In the genomic region with DNA sequence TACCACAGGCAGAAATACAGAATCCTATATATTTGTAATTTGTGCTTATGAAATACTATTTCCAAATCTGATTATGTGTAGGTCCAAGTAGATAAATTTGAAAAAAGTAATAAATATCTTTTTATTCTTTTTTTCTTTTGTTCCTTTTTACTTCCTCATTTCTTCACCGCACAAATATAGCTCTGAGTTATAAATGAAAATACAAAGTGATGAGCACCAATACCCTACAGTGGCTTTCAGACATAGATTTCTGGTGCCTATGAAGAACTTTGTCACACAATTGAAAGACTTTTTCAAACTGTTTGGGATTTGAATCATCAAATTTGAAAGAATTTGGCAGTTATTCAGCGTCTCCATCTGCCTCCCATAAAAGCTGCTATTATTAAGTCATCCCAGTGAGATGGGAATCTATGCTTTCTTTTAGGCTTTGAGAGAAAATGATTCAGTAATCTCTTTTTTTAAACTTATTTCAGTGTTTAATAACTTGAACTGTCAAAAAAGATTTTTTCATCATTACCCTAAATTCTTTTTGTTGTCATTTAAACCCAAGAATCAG, we compare ENCODE assay signal across 22 cellular contexts.
DNase-seq lines count a peak whose midpoint lies in the region; ATAC-seq and TF ChIP-seq lines count a peak whose summit lies in the region.
"Had no signal": no experiment of that assay in that cellular context is flagged by ENCODE, and none has a peak within 500 bp of the region (broad histone marks: within the 10 kb centered on the region; RNA-seq: fewer than 3 reads in every experiment).

No MANE protein-coding gene starts in this region.

- in situ Hi-C loops in brain microvascular endothelial cell (cut with HindIII; ENCODE audit: low pct_ligation_motif_present, low sequenced_read_pairs): no loop called here

- H3K27me3 ChIP-seq in brain microvascular endothelial cell (replicated peaks): no peaks in the 10 kb centered on the region
- H3K27me3 ChIP-seq: BLaER1 treated with 17β-estradiol and CSF1 and Interleukin-3, amounts not matched to agents 10 nM and 100 nM; breast epithelium; spleen; upper lobe of right lung had no signal

- H3K36me3 Mint-ChIP-seq in activated T-helper 17 cell treated with anti-CD3 and anti-CD28 coated beads, Interleukin-2, amount 50 U/mL, for 72 hours (ENCODE audit: low read depth): no peaks in the 10 kb centered on the region
- H3K36me3 Mint-ChIP-seq: activated naive CD8-positive, alpha-beta T cell had no signal

- no peak overlapping the region for H3K27ac Mint-ChIP-seq in activated T-helper 17 cell treated with anti-CD3 and anti-CD28 coated beads, Interleukin-2, amount 50 U/mL, for 72 hours
- H3K27ac Mint-ChIP-seq: activated naive CD8-positive, alpha-beta T cell had no signal

- H3K27ac ChIP-seq in brain microvascular endothelial cell: no peak overlapping the region
- H3K27ac ChIP-seq: BLaER1 treated with 17β-estradiol and CSF1 and Interleukin-3, amounts not matched to agents 10 nM and 100 nM; breast epithelium; coronary artery; KMS-11; spleen; upper lobe of right lung had no signal

- no peak for TF ChIP-seq CTCF in brain microvascular endothelial cell (IDR thresholded peaks at IDR 0.05; ENCODE audit: low read depth, low read length, missing control alignments)

- no peak overlapping the region for H3K4me3 Mint-ChIP-seq in activated T-helper 17 cell treated with anti-CD3 and anti-CD28 coated beads, Interleukin-2, amount 50 U/mL, for 72 hours
- H3K4me3 Mint-ChIP-seq: activated naive CD8-positive, alpha-beta T cell had no signal

- peak; percentile 23 for DNase-seq in EH (ENCODE audit: low read depth)
- peak; percentile 83 to 92 for DNase-seq in NCI-H446 (lab: John Stamatoyannopoulos, UW)
- DNase-seq in brain microvascular endothelial cell: peak; percentile 16
- peak; percentile 20 for DNase-seq in pons (ENCODE audit: low spot score)
- no peak for DNase-seq in HUDEP-2 (lab: John Stamatoyannopoulos, UW; ENCODE audit: unreplicated experiment in 76 of 76)
- DNase-seq: activated CD4-positive, alpha-beta T cell treated with anti-CD3 and anti-CD28 coated beads for 1 hour; Calu3; hypothalamus; islet precursor cell; NCI-H1930; NCI-H345; NK-92 treated with Interleukin-12 subunit alpha and Interleukin-12 subunit beta, amount 100 ng/mL, for 24 hours; spleen; SW 1271; upper lobe of right lung had no signal

- no peak for ATAC-seq in GM21786 (IDR thresholded peaks at IDR 0.05; ENCODE audit: unreplicated experiment)
- ATAC-seq in activated T-helper 17 cell treated with anti-CD3 and anti-CD28 coated beads, Interleukin-2, amount 50 U/mL, for 72 hours (replicated peaks): no peak
- ATAC-seq: upper lobe of right lung had no signal

- H3K4me3 ChIP-seq in brain microvascular endothelial cell (ENCODE audit: low read depth, low read length): no peak overlapping the region
- H3K4me3 ChIP-seq: BLaER1 treated with 17β-estradiol and CSF1 and Interleukin-3, amounts not matched to agents 10 nM and 100 nM; breast epithelium; coronary artery; spleen; upper lobe of right lung had no signal

- no peaks in the 10 kb centered on the region for H3K36me3 ChIP-seq in brain microvascular endothelial cell (replicated peaks)
- H3K36me3 ChIP-seq: BLaER1 treated with 17β-estradiol and CSF1 and Interleukin-3, amounts not matched to agents 10 nM and 100 nM; breast epithelium; spleen; upper lobe of right lung had no signal

- peaks cover 13% of the 10 kb centered on the region for H3K9me3 Mint-ChIP-seq in activated T-helper 17 cell treated with anti-CD3 and anti-CD28 coated beads, Interleukin-2, amount 50 U/mL, for 72 hours

- no peaks in the 10 kb centered on the region for H3K27me3 Mint-ChIP-seq in activated T-helper 17 cell treated with anti-CD3 and anti-CD28 coated beads, Interleukin-2, amount 50 U/mL, for 72 hours
- H3K27me3 Mint-ChIP-seq: activated naive CD8-positive, alpha-beta T cell had no signal

- H3K4me1 Mint-ChIP-seq in activated T-helper 17 cell treated with anti-CD3 and anti-CD28 coated beads, Interleukin-2, amount 50 U/mL, for 72 hours: no peaks in the 10 kb centered on the region

Comparison
In these comparisons a context has a peak if more than half of its experiments do, and no peak if none do; other contexts are left out.
1. DNase-seq: peak in EH (single experiment), NCI-H446 (2 of 2), brain microvascular endothelial cell (single experiment) and pons (single experiment); none in HUDEP-2 (0 of 76).